In the genomic region with DNA sequence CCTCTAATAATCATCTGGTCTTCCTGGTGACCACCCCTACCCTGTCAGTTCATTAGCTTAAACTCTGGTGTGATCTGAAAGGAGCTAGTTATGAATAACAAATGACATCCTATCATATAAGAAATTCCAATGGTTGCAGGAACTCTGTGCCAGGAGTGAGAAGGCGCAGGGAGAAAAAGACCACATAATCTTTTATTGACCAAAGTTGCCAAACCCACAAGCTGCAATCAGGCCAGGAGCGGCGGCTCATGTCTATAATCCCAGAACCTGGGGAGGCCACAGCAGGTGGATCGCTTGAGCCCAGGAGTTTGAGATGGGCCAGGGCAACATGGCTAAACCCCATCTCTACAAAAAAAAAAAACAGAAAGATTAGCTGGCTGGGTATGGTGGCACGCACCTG, we compare ENCODE assay signal across 12 cellular contexts.
"Had no signal": no experiment of that assay in that cellular context is flagged by ENCODE, and none has a peak within 500 bp of the region (broad histone marks: within the 10 kb centered on the region; RNA-seq: fewer than 3 reads in every experiment).

No MANE protein-coding gene starts in this region.

- H3K9me3 ChIP-seq: heart right ventricle, left lung, ovary, transverse colon had no signal

- H3K4me3 ChIP-seq: heart right ventricle, left lung, ovary, transverse colon had no signal

- H3K27ac Mint-ChIP-seq: nephron progenitor cell had no signal

- ATAC-seq: activated CD4-positive, CD25-positive, alpha-beta regulatory T cell treated with anti-CD3 and anti-CD28 coated beads, Interleukin-2, amount 50 U/mL, for 24 hours; heart right ventricle; left lung had no signal

- H3K27ac ChIP-seq: heart right ventricle, left lung, ovary, transverse colon had no signal

- FAIRE-seq: astrocyte, frontal cortex had no signal

- DNase-seq: activated CD4-positive, alpha-beta T cell treated with anti-CD3 and anti-CD28 coated beads, Interleukin-2, amount 50 U/mL, for 48 hours; heart right ventricle; islet precursor cell; left lung; nephron progenitor cell; ovary; SIG-M5; substantia nigra; transverse colon had no signal

- H3K4me3 Mint-ChIP-seq: nephron progenitor cell had no signal

- H3K36me3 ChIP-seq: heart right ventricle, left lung, ovary, transverse colon had no signal

- H3K27me3 ChIP-seq: heart right ventricle, left lung, ovary, transverse colon had no signal
